Comparison of ENCODE assay signal across 8 cellular contexts in genomic region chr11:2156416-2157182, GRCh38. TPM values are rescaled to one million over a fixed set of nuclear protein-coding genes. Genes with fewer than 3 reads are reported as not detected.
A peak's percentile ranks its signal among the peaks of the same experiment; 100 is the strongest.
DNase-seq lines count a peak whose midpoint lies in the region; ATAC-seq, FAIRE-seq and TF ChIP-seq lines count a peak whose summit lies in the region.

No MANE protein-coding gene starts in this region.

- no peaks in the 10 kb centered on the region for H3K9me3 ChIP-seq in gastroesophageal sphincter
- H3K9me3 ChIP-seq in pancreas: no peaks in the 10 kb centered on the region

- ATAC-seq in gastroesophageal sphincter (peak; percentile 32), pancreas (peak; percentile 53 to 72 (median 57)), GM19023 (IDR thresholded peaks at IDR 0.05; ENCODE audit: unreplicated experiment) (no peak)

- H3K27ac ChIP-seq in gastroesophageal sphincter: no peak overlapping the region
- H3K27ac ChIP-seq in pancreas: no peak overlapping the region

- DNase-seq in AG10803 (ENCODE audit: low read depth) (peak; percentile 25), GM20000 (ENCODE audit: low spot score) (peak; percentile 88), RCC 7860 (ENCODE audit: low spot score) (peak; percentile 26), pancreas (peak in 5 of 6 donors; percentile 58 to 93 (median 87)), NCI-H2171 (lab: John Stamatoyannopoulos, UW) (no peak)
- peak in 3 of 4 experiments; percentile 11 to 34 (median 32) for DNase-seq in activated naive CD4-positive, alpha-beta T cell (lab: John Stamatoyannopoulos, UW)

- H3K36me3 ChIP-seq in gastroesophageal sphincter (no peaks in the 10 kb centered on the region), pancreas (no peaks in the 10 kb centered on the region)

- no peak for TF ChIP-seq EP300 in gastroesophageal sphincter (IDR thresholded peaks at IDR 0.05)

- WGBS in gastroesophageal sphincter (ENCODE audit: low coverage in 1 of 2), 2 donors: 90% methylated on average over 4 of the region's 19 CpGs; no CpG with 5 or more reads in 1 of the 2 donors
- 17 to 18% methylated on average over 19 of the region's 19 CpGs for WGBS in pancreas, 2 donors

- FAIRE-seq in RCC 7860 (lab: Jason Lieb, UNC) (no peak), pancreas (lab: Jason Lieb, UNC) (no peak)

- peaks cover 0 to 4% (median 2%) of the 10 kb centered on the region in 3 donors for H3K4me1 ChIP-seq in gastroesophageal sphincter
- no peaks in the 10 kb centered on the region for H3K4me1 ChIP-seq in pancreas

- TF ChIP-seq CTCF in AG10803 (conservative IDR thresholded peaks at IDR 0.05; ENCODE audit: low read length) (peak; percentile 75), GM20000 (IDR thresholded peaks at IDR 0.05; ENCODE audit: extremely low read depth, missing control alignments) (peak; percentile 72), gastroesophageal sphincter (IDR thresholded peaks at IDR 0.05) (peak in 3 of 4 experiments; percentile 58 to 78 (median 64)), pancreas (IDR thresholded peaks at IDR 0.05) (peak; percentile 71 to 80 (median 75))

- intact Hi-C loops in pancreas (cut with DNase I): loop anchor here in 2 of 3 donors (5.0 to 10.0 kb wide), 3 partner anchors 464 to 504 kb away; no protein-coding TSS in a partner anchor

- TF ChIP-seq POLR2A in gastroesophageal sphincter (IDR thresholded peaks at IDR 0.05): no peak

- peaks cover 48% of the 10 kb centered on the region for H3K27me3 ChIP-seq in gastroesophageal sphincter
- H3K27me3 ChIP-seq in pancreas: no peaks in the 10 kb centered on the region

- H3K4me3 ChIP-seq in AG10803 (ENCODE audit: low read length) (no peak overlapping the region), gastroesophageal sphincter (no peak overlapping the region), pancreas (no peak overlapping the region)

RNA-seq across cellular contexts. Expression of gene INS, which starts 4.4 kb away (rescaled TPM):
- total RNA-seq in gastroesophageal sphincter: not detected
- total RNA-seq in pancreas: over 10,000 TPM in 1 of 6 donors, 1,000 to 10,000 TPM in 5; 1,425 to 13,046 (median 4,747) TPM
- polyA plus RNA-seq in pancreas: over 10,000 TPM; 71,280 to 145,342 TPM

RNA-seq across cellular contexts. Expression of gene TH, which starts 15.0 kb away (rescaled TPM):
- total RNA-seq in gastroesophageal sphincter (under 1 TPM in 2 of 4 donors, not detected in 2; 0.27 TPM), pancreas (under 1 TPM in 4 of 6 donors, not detected in 2; 0.19 to 0.55 (median 0.22) TPM)
- 1 to 10 TPM in 1 of 2 donors, under 1 TPM in 1; 0.49 to 2.5 TPM for polyA plus RNA-seq in pancreas

RNA-seq across cellular contexts. Expression of gene IGF2, which starts 17.4 kb away (rescaled TPM):
- total RNA-seq in gastroesophageal sphincter (10 to 100 TPM in 3 of 4 donors, 1 to 10 TPM in 1; 8.7 to 49.5 (median 28.7) TPM), pancreas (10 to 100 TPM in 3 of 6 donors, 1 to 10 TPM in 3; 6.0 to 99.9 (median 12.3) TPM)
- polyA plus RNA-seq in pancreas: 10 to 100 TPM; 25.1 to 26.9 TPM

Comparison
In these comparisons a context has a peak if more than half of its experiments do, and no peak if none do; other contexts are left out.
1. RNA of gene INS, which starts 4.4 kb away (total RNA-seq): 1,425 to 13,046 TPM in pancreas; not detected in gastroesophageal sphincter; every median in the first group is over 1,000 times any median in the second.
2. Peak in every context shown above with its lines, with median percentiles within 50 percentile points of each other: CTCF ChIP-seq.